In the genomic region with DNA sequence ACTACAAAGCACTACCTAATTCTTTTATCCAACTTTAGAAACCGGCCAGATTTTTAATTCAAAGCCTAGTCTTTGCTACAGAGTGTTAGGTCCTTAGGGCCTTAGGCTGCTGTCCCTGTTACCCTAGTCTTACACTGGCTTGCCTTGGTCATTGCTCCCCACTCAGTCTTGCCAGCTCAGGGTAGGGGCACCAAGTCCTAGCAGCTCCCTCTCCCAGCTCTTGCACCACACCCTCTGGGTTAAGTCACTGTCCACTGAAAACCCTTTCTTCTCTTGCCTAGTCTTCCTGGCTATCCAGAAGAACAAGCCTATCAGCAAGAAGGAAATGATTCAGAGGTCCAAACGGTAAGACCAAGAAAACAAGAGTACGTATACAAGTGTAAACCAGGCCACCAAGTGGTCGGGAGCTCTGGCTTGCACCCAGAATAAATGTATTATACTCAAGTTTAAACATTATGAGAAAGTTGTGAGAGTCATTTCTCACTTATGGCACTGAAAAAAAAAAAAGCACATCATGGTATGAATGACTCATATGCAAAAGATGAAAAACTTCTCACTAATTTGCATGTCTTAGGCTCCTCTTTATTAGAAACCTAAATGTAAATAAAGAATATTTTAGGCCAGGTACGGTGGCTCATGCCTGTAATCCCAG, we compare ENCODE assay signal across 14 cellular contexts. TPM values are rescaled to one million over a fixed set of nuclear protein-coding genes. Genes with fewer than 3 reads are reported as not detected.
DNase-seq lines count a peak whose midpoint lies in the region; ATAC-seq and TF ChIP-seq lines count a peak whose summit lies in the region.
"Not testable (repeated sequence)": the region's sequence is repeated elsewhere in the genome, so short reads cannot be mapped to it uniquely, and the experiment has no call there.
"Had no signal": no experiment of that assay in that cellular context is flagged by ENCODE, and none has a peak within 500 bp of the region (broad histone marks: within the 10 kb centered on the region; RNA-seq: fewer than 3 reads in every experiment).

No MANE protein-coding gene starts in this region.

- ATAC-seq in GM19351 (IDR thresholded peaks at IDR 0.05; ENCODE audit: unreplicated experiment), result peak; percentile 77
- ATAC-seq in HG02610 (IDR thresholded peaks at IDR 0.05; ENCODE audit: unreplicated experiment), result peak; percentile 92
- ATAC-seq in HG03354 (IDR thresholded peaks at IDR 0.05; ENCODE audit: poor library complexity, severe bottlenecking, unreplicated experiment), result peak; percentile 86
- ATAC-seq in stimulated activated naive CD8-positive, alpha-beta T cell treated with anti-CD3 and anti-CD28 coated beads, Interleukin-15, amount 100 ng/mL, for 72 hours, result peak; percentile 95

- not testable (repeated sequence) for H3K4me3 ChIP-seq in astrocyte of the cerebellum (ENCODE audit: low read depth, low read length); fibroblast of lung (replicated peaks in 1 of 4; ENCODE audit: control extremely low read depth in 1 of 4, insufficient read depth in 1 of 4, low read depth in 3 of 4, low read length in 4 of 4)

- H4K20me1 ChIP-seq in fibroblast of lung (ENCODE audit: control insufficient read depth, extremely low read depth, insufficient read depth, low read length), result not testable (repeated sequence)

- H3K4me2 ChIP-seq in fibroblast of lung (ENCODE audit: extremely low read depth, insufficient read depth, low read length), result not testable (repeated sequence)

- H2AFZ ChIP-seq in fibroblast of lung (ENCODE audit: low read length), result not testable (repeated sequence)

- not testable (repeated sequence) for H3K27me3 ChIP-seq in fibroblast of lung (ENCODE audit: control insufficient read depth, insufficient read depth, low read length)

- H3K79me2 ChIP-seq in fibroblast of lung (ENCODE audit: control insufficient read depth, insufficient read depth, low read length), result not testable (repeated sequence)

- H3K9me3 Mint-ChIP-seq in stimulated activated naive CD8-positive, alpha-beta T cell treated with anti-CD3 and anti-CD28 coated beads, Interleukin-15, amount 100 ng/mL, for 72 hours, result not testable (repeated sequence)

- H3K9me3 ChIP-seq in fibroblast of lung (ENCODE audit: control insufficient read depth, insufficient read depth, low read depth, low read length), result not testable (repeated sequence)

- H3K4me3 Mint-ChIP-seq in stimulated activated naive CD8-positive, alpha-beta T cell treated with anti-CD3 and anti-CD28 coated beads, Interleukin-15, amount 100 ng/mL, for 72 hours, result not testable (repeated sequence)

- not testable (repeated sequence) for H3K4me1 ChIP-seq in fibroblast of lung (ENCODE audit: control insufficient read depth, extremely low read depth, insufficient read depth, low read length)

- TF ChIP-seq CTCF in GM13976 (IDR thresholded peaks at IDR 0.05; ENCODE audit: borderline replicate concordance, control extremely low read depth, extremely low read depth, insufficient read depth, missing control alignments), result peak; percentile 24
- not testable (repeated sequence) for TF ChIP-seq CTCF in astrocyte of the cerebellum (IDR thresholded peaks at IDR 0.05; ENCODE audit: low read depth, low read length, missing control alignments); fibroblast of lung (conservative IDR thresholded peaks at IDR 0.05 in 1 of 2, IDR thresholded peaks at IDR 0.05 in 1 of 2; ENCODE audit: low read depth in 1 of 2, low read length in 2 of 2)

- H3K36me3 ChIP-seq in fibroblast of lung (ENCODE audit: control insufficient read depth, insufficient read depth, low read length), result not testable (repeated sequence)

- DNase-seq in GM13976 (ENCODE audit: low spot score), result not testable (repeated sequence)
- DNase-seq in RKO (ENCODE audit: low spot score) (peak; percentile 3), astrocyte of the cerebellum (ENCODE audit: low read depth) (peak; percentile 49), fibroblast of lung (ENCODE audit: low read depth in 2 of 2) (peak; percentile 9 to 81)
- peak in 1 of 2 donors; percentile 42 for DNase-seq in stimulated activated naive CD8-positive, alpha-beta T cell treated with anti-CD3 and anti-CD28 coated beads, Interleukin-15, amount 100 ng/mL, for 72 hours

- not testable (repeated sequence) for H3K27ac ChIP-seq in fibroblast of lung (ENCODE audit: insufficient read depth, low read length)

- H3K27me3 Mint-ChIP-seq in stimulated activated naive CD8-positive, alpha-beta T cell treated with anti-CD3 and anti-CD28 coated beads, Interleukin-15, amount 100 ng/mL, for 72 hours, result not testable (repeated sequence)

- H3K4me1 Mint-ChIP-seq in stimulated activated naive CD8-positive, alpha-beta T cell treated with anti-CD3 and anti-CD28 coated beads, Interleukin-15, amount 100 ng/mL, for 72 hours, result not testable (repeated sequence)

- peak overlapping the region; percentile 8 to 26 for H3K27ac Mint-ChIP-seq in stimulated activated naive CD8-positive, alpha-beta T cell treated with anti-CD3 and anti-CD28 coated beads, Interleukin-15, amount 100 ng/mL, for 72 hours

- in situ Hi-C loops in GM13976 (cut with MboI; ENCODE audit: low sequenced_read_pairs, unreplicated experiment); astrocyte of the cerebellum (cut with HindIII; ENCODE audit: low sequenced_read_pairs): not testable (repeated sequence)

- H3K9ac ChIP-seq in fibroblast of lung (ENCODE audit: insufficient read depth, low read length), result not testable (repeated sequence)

RNA-seq across cellular contexts. Expression of a gene that starts 39.1 kb away (rescaled TPM):
- not detected in 2 replicates for total RNA-seq in fibroblast of lung
- polyA plus RNA-seq in fibroblast of lung, result not detected in 2 replicates
- not detected in 2 replicates for polyA plus RNA-seq in fibroblast of lung (2012)
- 0.93 TPM in 1 of 2 replicates, not detected in the other for polyA minus RNA-seq in fibroblast of lung (ENCODE audit: low replicate concordance)
- total RNA-seq: activated CD8-positive, alpha-beta T cell treated with anti-CD3 and anti-CD28 coated beads, Interleukin-2, amount 10 ng/mL, durations not matched to agents 7 days and 5 days; ascending aorta; Calu3; dermis microvascular lymphatic vessel endothelial cell; esophagus squamous epithelium; right atrium auricular region had no signal
